In the genomic region with DNA sequence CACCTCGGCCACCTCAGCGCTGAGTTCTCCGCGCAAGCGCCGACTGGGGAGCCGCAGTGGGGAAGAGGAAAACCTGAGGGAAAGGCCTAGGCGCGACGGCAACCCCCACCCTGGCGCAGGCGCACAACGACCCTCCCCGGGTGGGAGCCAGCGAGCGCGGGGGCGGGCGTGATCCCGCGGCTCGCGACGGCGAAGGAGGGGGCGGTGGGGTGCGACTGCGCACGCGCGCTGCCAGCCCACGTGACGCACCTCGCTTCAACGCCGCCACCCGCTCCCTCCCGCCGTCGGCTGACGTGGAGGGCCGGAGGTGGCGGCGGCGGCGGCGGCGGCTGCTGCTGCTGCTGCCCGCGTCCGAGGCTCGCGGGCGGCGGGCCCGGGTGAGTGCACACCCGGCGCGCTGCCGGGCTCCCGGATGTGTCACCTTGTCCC, we compare ENCODE assay signal across 1 cellular context.
TF ChIP-seq lines count a peak whose summit lies in the region.

A gene (minus strand): TSS at position 84 of the 429 bp plus-strand sequence. CDS start 556 bp downstream, outside the sequence.
A gene with protein sequence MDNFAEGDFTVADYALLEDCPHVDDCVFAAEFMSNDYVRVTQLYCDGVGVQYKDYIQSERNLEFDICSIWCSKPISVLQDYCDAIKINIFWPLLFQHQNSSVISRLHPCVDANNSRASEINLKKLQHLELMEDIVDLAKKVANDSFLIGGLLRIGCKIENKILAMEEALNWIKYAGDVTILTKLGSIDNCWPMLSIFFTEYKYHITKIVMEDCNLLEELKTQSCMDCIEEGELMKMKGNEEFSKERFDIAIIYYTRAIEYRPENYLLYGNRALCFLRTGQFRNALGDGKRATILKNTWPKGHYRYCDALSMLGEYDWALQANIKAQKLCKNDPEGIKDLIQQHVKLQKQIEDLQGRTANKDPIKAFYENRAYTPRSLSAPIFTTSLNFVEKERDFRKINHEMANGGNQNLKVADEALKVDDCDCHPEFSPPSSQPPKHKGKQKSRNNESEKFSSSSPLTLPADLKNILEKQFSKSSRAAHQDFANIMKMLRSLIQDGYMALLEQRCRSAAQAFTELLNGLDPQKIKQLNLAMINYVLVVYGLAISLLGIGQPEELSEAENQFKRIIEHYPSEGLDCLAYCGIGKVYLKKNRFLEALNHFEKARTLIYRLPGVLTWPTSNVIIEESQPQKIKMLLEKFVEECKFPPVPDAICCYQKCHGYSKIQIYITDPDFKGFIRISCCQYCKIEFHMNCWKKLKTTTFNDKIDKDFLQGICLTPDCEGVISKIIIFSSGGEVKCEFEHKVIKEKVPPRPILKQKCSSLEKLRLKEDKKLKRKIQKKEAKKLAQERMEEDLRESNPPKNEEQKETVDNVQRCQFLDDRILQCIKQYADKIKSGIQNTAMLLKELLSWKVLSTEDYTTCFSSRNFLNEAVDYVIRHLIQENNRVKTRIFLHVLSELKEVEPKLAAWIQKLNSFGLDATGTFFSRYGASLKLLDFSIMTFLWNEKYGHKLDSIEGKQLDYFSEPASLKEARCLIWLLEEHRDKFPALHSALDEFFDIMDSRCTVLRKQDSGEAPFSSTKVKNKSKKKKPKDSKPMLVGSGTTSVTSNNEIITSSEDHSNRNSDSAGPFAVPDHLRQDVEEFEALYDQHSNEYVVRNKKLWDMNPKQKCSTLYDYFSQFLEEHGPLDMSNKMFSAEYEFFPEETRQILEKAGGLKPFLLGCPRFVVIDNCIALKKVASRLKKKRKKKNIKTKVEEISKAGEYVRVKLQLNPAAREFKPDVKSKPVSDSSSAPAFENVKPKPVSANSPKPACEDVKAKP (N-terminal part only) (plus strand): TSS at position 267 of the 429 bp plus-strand sequence. CDS start 14,004 bp downstream, outside the sequence.

TF ChIP-seq in GM12878, 131 proteins besides CTCF, POLR2A, EP300 and RAD21 (continued from another document and continues in another):
- TF ChIP-seq RFX5 (IDR thresholded peaks at IDR 0.05; ENCODE audit: low read depth, low read length), result no peak
- TF ChIP-seq SIN3A (IDR thresholded peaks at IDR 0.05; ENCODE audit: low read depth, low read length), result no peak
- peak; percentile 66 for TF ChIP-seq BRCA1 (IDR thresholded peaks at IDR 0.05; ENCODE audit: low read depth, low read length)
- no peak for TF ChIP-seq KDM1A (IDR thresholded peaks at IDR 0.05; ENCODE audit: borderline replicate concordance)
- 0 out of 2 replicates have a peak, but pooled peaks have one; percentile 30 for TF ChIP-seq ZSCAN29 (IDR thresholded peaks at IDR 0.05)
- TF ChIP-seq, protein P1, sequence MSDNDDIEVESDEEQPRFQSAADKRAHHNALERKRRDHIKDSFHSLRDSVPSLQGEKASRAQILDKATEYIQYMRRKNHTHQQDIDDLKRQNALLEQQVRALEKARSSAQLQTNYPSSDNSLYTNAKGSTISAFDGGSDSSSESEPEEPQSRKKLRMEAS (IDR thresholded peaks at IDR 0.05; ENCODE audit: low read depth, low read length), result peak; percentile 56; the same call in 1 of the 2 replicates
- TF ChIP-seq, protein P2, sequence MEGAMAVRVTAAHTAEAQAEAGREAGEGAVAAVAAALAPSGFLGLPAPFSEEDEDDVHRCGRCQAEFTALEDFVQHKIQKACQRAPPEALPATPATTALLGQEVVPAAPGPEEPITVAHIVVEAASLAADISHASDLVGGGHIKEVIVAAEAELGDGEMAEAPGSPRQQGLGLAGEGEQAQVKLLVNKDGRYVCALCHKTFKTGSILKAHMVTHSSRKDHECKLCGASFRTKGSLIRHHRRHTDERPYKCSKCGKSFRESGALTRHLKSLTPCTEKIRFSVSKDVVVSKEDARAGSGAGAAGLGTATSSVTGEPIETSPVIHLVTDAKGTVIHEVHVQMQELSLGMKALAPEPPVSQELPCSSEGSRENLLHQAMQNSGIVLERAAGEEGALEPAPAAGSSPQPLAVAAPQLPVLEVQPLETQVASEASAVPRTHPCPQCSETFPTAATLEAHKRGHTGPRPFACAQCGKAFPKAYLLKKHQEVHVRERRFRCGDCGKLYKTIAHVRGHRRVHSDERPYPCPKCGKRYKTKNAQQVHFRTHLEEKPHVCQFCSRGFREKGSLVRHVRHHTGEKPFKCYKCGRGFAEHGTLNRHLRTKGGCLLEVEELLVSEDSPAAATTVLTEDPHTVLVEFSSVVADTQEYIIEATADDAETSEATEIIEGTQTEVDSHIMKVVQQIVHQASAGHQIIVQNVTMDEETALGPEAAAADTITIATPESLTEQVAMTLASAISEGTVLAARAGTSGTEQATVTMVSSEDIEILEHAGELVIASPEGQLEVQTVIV (IDR thresholded peaks at IDR 0.05; ENCODE audit: borderline replicate concordance, partially characterized antibody), result no peak
- TF ChIP-seq, protein P3, sequence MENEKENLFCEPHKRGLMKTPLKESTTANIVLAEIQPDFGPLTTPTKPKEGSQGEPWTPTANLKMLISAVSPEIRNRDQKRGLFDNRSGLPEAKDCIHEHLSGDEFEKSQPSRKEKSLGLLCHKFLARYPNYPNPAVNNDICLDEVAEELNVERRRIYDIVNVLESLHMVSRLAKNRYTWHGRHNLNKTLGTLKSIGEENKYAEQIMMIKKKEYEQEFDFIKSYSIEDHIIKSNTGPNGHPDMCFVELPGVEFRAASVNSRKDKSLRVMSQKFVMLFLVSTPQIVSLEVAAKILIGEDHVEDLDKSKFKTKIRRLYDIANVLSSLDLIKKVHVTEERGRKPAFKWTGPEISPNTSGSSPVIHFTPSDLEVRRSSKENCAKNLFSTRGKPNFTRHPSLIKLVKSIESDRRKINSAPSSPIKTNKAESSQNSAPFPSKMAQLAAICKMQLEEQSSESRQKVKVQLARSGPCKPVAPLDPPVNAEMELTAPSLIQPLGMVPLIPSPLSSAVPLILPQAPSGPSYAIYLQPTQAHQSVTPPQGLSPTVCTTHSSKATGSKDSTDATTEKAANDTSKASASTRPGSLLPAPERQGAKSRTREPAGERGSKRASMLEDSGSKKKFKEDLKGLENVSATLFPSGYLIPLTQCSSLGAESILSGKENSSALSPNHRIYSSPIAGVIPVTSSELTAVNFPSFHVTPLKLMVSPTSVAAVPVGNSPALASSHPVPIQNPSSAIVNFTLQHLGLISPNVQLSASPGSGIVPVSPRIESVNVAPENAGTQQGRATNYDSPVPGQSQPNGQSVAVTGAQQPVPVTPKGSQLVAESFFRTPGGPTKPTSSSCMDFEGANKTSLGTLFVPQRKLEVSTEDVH (IDR thresholded peaks at IDR 0.05; ENCODE audit: low read depth, partially characterized antibody), result no peak
- TF ChIP-seq, protein P4, sequence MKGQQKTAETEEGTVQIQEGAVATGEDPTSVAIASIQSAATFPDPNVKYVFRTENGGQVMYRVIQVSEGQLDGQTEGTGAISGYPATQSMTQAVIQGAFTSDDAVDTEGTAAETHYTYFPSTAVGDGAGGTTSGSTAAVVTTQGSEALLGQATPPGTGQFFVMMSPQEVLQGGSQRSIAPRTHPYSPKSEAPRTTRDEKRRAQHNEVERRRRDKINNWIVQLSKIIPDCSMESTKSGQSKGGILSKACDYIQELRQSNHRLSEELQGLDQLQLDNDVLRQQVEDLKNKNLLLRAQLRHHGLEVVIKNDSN (IDR thresholded peaks at IDR 0.05; ENCODE audit: borderline replicate concordance, extremely low read length, insufficient read depth, low read depth, low read length), result peak; percentile 95
- no peak for TF ChIP-seq HDGF (IDR thresholded peaks at IDR 0.05)
- no peak for TF ChIP-seq SREBF1 (IDR thresholded peaks at IDR 0.05; ENCODE audit: low read length)
- TF ChIP-seq, protein P5, sequence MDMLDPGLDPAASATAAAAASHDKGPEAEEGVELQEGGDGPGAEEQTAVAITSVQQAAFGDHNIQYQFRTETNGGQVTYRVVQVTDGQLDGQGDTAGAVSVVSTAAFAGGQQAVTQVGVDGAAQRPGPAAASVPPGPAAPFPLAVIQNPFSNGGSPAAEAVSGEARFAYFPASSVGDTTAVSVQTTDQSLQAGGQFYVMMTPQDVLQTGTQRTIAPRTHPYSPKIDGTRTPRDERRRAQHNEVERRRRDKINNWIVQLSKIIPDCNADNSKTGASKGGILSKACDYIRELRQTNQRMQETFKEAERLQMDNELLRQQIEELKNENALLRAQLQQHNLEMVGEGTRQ (IDR thresholded peaks at IDR 0.05; ENCODE audit: borderline replicate concordance, low read depth, low read length), result peak; percentile 89
- TF ChIP-seq TBL1XR1 (IDR thresholded peaks at IDR 0.05; ENCODE audit: low read depth, low read length), result no peak
- TF ChIP-seq HCFC1 (IDR thresholded peaks at IDR 0.05; ENCODE audit: low read length), result 0 out of 2 replicates have a peak, but pooled peaks have one; percentile 24
- TF ChIP-seq NR2C2 (IDR thresholded peaks at IDR 0.05; ENCODE audit: borderline replicate concordance, control insufficient read depth, insufficient read length, low read depth), result no peak
- TF ChIP-seq EGR1 (IDR thresholded peaks at IDR 0.05; ENCODE audit: borderline replicate concordance in 1 of 2, low read depth in 2 of 2, low read length in 2 of 2), result peak; percentile 75 to 99
- TF ChIP-seq ESRRA (IDR thresholded peaks at IDR 0.05; ENCODE audit: low read length), result no peak
- no peak for TF ChIP-seq MYC (IDR thresholded peaks at IDR 0.05; ENCODE audit: insufficient read depth, insufficient read length, insufficient replicate concordance, low read length, severe bottlenecking)
- TF ChIP-seq, protein P6, sequence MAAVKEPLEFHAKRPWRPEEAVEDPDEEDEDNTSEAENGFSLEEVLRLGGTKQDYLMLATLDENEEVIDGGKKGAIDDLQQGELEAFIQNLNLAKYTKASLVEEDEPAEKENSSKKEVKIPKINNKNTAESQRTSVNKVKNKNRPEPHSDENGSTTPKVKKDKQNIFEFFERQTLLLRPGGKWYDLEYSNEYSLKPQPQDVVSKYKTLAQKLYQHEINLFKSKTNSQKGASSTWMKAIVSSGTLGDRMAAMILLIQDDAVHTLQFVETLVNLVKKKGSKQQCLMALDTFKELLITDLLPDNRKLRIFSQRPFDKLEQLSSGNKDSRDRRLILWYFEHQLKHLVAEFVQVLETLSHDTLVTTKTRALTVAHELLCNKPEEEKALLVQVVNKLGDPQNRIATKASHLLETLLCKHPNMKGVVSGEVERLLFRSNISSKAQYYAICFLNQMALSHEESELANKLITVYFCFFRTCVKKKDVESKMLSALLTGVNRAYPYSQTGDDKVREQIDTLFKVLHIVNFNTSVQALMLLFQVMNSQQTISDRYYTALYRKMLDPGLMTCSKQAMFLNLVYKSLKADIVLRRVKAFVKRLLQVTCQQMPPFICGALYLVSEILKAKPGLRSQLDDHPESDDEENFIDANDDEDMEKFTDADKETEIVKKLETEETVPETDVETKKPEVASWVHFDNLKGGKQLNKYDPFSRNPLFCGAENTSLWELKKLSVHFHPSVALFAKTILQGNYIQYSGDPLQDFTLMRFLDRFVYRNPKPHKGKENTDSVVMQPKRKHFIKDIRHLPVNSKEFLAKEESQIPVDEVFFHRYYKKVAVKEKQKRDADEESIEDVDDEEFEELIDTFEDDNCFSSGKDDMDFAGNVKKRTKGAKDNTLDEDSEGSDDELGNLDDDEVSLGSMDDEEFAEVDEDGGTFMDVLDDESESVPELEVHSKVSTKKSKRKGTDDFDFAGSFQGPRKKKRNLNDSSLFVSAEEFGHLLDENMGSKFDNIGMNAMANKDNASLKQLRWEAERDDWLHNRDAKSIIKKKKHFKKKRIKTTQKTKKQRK (IDR thresholded peaks at IDR 0.05; ENCODE audit: low read depth, low read length), result no peak
- peak; percentile 58 for TF ChIP-seq RELA (IDR thresholded peaks at IDR 0.05; ENCODE audit: borderline replicate concordance, partially characterized antibody)
- TF ChIP-seq BHLHE40 (IDR thresholded peaks at IDR 0.05; ENCODE audit: borderline replicate concordance in 1 of 2, low read depth in 2 of 2, low read length in 1 of 2), result peak; percentile 43 to 88; a peak in 3 of 4 replicates
- no peak for TF ChIP-seq NFIC (IDR thresholded peaks at IDR 0.05; ENCODE audit: low read depth, low read length)
- TF ChIP-seq, protein P7, sequence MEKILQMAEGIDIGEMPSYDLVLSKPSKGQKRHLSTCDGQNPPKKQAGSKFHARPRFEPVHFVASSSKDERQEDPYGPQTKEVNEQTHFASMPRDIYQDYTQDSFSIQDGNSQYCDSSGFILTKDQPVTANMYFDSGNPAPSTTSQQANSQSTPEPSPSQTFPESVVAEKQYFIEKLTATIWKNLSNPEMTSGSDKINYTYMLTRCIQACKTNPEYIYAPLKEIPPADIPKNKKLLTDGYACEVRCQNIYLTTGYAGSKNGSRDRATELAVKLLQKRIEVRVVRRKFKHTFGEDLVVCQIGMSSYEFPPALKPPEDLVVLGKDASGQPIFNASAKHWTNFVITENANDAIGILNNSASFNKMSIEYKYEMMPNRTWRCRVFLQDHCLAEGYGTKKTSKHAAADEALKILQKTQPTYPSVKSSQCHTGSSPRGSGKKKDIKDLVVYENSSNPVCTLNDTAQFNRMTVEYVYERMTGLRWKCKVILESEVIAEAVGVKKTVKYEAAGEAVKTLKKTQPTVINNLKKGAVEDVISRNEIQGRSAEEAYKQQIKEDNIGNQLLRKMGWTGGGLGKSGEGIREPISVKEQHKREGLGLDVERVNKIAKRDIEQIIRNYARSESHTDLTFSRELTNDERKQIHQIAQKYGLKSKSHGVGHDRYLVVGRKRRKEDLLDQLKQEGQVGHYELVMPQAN (conservative IDR thresholded peaks at IDR 0.05), result no peak
- no peak for TF ChIP-seq KLF5 (IDR thresholded peaks at IDR 0.05; ENCODE audit: partially characterized antibody)
- peak; percentile 52; the same call in 1 of the 2 replicates for TF ChIP-seq YY1 (IDR thresholded peaks at IDR 0.05; ENCODE audit: low read depth, low read length)
- TF ChIP-seq, protein P8, sequence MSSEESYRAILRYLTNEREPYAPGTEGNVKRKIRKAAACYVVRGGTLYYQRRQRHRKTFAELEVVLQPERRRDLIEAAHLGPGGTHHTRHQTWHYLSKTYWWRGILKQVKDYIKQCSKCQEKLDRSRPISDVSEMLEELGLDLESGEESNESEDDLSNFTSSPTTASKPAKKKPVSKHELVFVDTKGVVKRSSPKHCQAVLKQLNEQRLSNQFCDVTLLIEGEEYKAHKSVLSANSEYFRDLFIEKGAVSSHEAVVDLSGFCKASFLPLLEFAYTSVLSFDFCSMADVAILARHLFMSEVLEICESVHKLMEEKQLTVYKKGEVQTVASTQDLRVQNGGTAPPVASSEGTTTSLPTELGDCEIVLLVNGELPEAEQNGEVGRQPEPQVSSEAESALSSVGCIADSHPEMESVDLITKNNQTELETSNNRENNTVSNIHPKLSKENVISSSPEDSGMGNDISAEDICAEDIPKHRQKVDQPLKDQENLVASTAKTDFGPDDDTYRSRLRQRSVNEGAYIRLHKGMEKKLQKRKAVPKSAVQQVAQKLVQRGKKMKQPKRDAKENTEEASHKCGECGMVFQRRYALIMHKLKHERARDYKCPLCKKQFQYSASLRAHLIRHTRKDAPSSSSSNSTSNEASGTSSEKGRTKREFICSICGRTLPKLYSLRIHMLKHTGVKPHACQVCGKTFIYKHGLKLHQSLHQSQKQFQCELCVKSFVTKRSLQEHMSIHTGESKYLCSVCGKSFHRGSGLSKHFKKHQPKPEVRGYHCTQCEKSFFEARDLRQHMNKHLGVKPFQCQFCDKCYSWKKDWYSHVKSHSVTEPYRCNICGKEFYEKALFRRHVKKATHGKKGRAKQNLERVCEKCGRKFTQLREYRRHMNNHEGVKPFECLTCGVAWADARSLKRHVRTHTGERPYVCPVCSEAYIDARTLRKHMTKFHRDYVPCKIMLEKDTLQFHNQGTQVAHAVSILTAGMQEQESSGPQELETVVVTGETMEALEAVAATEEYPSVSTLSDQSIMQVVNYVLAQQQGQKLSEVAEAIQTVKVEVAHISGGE (CRISPR knock-in tag; IDR thresholded peaks at IDR 0.05), result no peak
- TF ChIP-seq, protein P9, sequence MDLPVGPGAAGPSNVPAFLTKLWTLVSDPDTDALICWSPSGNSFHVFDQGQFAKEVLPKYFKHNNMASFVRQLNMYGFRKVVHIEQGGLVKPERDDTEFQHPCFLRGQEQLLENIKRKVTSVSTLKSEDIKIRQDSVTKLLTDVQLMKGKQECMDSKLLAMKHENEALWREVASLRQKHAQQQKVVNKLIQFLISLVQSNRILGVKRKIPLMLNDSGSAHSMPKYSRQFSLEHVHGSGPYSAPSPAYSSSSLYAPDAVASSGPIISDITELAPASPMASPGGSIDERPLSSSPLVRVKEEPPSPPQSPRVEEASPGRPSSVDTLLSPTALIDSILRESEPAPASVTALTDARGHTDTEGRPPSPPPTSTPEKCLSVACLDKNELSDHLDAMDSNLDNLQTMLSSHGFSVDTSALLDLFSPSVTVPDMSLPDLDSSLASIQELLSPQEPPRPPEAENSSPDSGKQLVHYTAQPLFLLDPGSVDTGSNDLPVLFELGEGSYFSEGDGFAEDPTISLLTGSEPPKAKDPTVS (IDR thresholded peaks at IDR 0.05; ENCODE audit: low read depth, low read length), result no peak
